Comparison of ENCODE assay signal across 9 cellular contexts in the genomic region with DNA sequence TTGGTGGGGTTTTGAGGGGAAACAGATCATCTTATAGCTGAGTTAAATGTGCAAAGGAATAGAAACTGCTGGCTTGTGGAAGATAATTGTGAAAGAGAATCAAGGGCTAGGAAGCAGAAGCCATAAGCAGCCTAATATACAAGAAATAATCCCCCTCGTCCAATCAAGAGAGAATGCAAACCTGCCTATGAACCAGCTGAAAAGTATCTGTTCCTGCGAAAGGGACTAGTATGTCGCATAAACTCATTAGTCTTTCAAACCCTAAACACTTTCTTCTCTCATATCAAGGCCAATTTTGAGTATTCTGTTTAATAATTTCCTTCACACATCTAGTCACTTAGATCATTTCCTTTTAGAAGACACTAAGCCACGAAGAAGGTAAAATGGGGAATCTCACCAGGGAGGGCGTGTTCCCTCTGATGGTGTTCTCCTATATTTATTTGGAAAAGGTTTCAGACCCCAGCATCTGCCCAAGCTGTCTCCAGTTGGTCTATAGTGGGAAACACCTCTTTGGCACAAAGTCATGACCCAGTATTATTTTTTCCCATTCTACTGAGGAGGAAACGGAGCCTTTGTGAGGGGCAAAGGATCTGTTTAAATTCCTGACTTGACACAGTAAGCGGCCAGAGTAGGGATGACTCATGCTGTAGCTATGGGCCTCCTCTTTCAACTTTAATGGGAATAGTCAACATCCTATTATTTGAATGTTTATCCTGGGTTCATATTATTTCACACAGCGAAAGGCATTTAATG.
DNase-seq lines count a peak whose midpoint lies in the region; ATAC-seq, FAIRE-seq and TF ChIP-seq lines count a peak whose summit lies in the region.
"Had no signal": no experiment of that assay in that cellular context is flagged by ENCODE, and none has a peak within 500 bp of the region (broad histone marks: within the 10 kb centered on the region; RNA-seq: fewer than 3 reads in every experiment).

No MANE protein-coding gene starts in this region.

- no peak for TF ChIP-seq CTCF in foreskin fibroblast (IDR thresholded peaks at IDR 0.05; ENCODE audit: low read depth, low read length)

- peak; percentile 54 for DNase-seq in ELF-1 (ENCODE audit: low read depth, low spot score)
- peak; percentile 43 for DNase-seq in RKO (ENCODE audit: low spot score)
- peak; percentile 76 to 86 for DNase-seq in foreskin fibroblast
- peak; percentile 89 for DNase-seq in renal cortical epithelial cell (ENCODE audit: low read depth)
- no peak for DNase-seq in NCI-H2081 (lab: John Stamatoyannopoulos, UW)
- no peak for DNase-seq in GM19239 (ENCODE audit: insufficient read length, low spot score)
- DNase-seq in NCI-H128 (lab: John Stamatoyannopoulos, UW; ENCODE audit: unreplicated experiment), result no peak
- DNase-seq: NCI-H2029 had no signal

- no peak for ATAC-seq in GM18861 (IDR thresholded peaks at IDR 0.05; ENCODE audit: unreplicated experiment)

- H3K4me3 ChIP-seq in foreskin fibroblast (ENCODE audit: low read depth in 1 of 2, low read length in 2 of 2), result no peak overlapping the region

- FAIRE-seq in GM19239 (lab: Jason Lieb, UNC), result no peak

Comparison
In these comparisons a context has a peak if more than half of its experiments do, and no peak if none do; other contexts are left out.
1. DNase-seq: peak in ELF-1 (single experiment), RKO (single experiment), foreskin fibroblast (2 of 2) and renal cortical epithelial cell (single experiment); none in NCI-H2081 (0 of 2), GM19239 (single experiment) and NCI-H128 (single experiment).